ENCODE assay signal across 17 cellular contexts in the genomic region with DNA sequence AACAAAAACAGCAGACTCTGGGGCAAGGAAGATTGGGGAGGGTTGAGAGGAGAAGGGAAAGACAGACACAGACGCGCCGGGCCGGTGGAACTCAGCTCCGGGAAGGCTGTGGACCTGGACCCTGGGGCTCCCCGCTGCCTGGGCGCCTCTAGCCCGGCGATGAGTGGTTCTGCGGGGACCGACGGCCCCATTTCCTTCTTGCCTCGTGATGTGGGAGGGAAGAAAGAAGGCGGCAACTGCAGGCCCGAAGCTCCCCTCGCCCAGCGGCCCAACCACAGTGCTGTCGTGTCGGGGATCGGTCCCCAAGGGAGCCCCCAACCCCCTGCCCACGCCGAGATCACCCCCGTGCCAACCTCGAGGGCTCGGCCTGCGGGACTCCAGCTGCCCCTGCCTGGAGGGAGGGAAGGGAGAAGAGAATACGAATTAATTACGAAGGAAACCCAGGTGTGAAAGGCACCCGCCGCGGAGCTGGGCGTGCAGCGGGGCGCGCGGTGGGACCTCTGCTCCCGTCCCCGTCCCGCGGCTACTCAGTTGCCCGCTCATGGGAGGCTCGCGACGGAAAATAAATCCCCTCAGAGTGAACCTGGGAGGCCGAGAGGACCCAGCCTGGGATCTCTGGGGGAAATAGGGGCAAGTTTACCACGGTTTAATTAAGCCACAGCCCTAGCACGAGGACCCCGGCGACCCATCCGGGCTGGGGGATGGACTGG. TPM values are rescaled to one million over a fixed set of nuclear protein-coding genes. Genes with fewer than 3 reads are reported as not detected.
DNase-seq lines count a peak whose midpoint lies in the region; ATAC-seq and TF ChIP-seq lines count a peak whose summit lies in the region.
"Had no signal": no experiment of that assay in that cellular context is flagged by ENCODE, and none has a peak within 500 bp of the region (broad histone marks: within the 10 kb centered on the region; RNA-seq: fewer than 3 reads in every experiment).

No MANE protein-coding gene starts in this region.

- H3K4me1 ChIP-seq in ectodermal cell (ENCODE audit: control insufficient read depth, insufficient read depth, low read length) = peaks cover 3% of the 10 kb centered on the region

- H3K27me3 Mint-ChIP-seq in nephron (ENCODE audit: low read depth) = peaks cover 99% of the 10 kb centered on the region

- H3K27ac Mint-ChIP-seq in nephron = no peak overlapping the region
- H3K27ac Mint-ChIP-seq: CD8-positive, alpha-beta T cell; HFFc6 had no signal

- H3K36me3 Mint-ChIP-seq in nephron (ENCODE audit: low read depth) = no peaks in the 10 kb centered on the region
- H3K36me3 Mint-ChIP-seq: CD8-positive, alpha-beta T cell had no signal

- DNase-seq in ELF-1 (ENCODE audit: low read depth, low spot score) (peak; percentile 26), HL-60 (ENCODE audit: low read depth in 1 of 2, low spot score in 1 of 2) (no peak), epidermal melanocyte (ENCODE audit: insufficient read length, low spot score) (no peak)
- DNase-seq: CD8-positive, alpha-beta T cell; dermis blood vessel endothelial cell; HFFc6; NCI-H2081; nucleus accumbens; spleen; transverse colon had no signal

- no peak for TF ChIP-seq CTCF in HL-60 (IDR thresholded peaks at IDR 0.05; ENCODE audit: insufficient read depth, low read length)
- TF ChIP-seq CTCF in nephron (IDR thresholded peaks at IDR 0.05; ENCODE audit: unreplicated experiment in 3 of 3) = no peak

- 0 out of 2 replicates have a peak overlapping the region, but pooled peaks have one; percentile 2 for H3K4me3 ChIP-seq in HL-60 (replicated peaks; ENCODE audit: insufficient read depth, low read length)
- peak overlapping the region; percentile 24 for H3K4me3 ChIP-seq in ectodermal cell (ENCODE audit: insufficient read depth, low read depth, low read length)
- H3K4me3 ChIP-seq: left lung had no signal

- 4% methylated on average over 50 of the region's 50 CpGs for WGBS in ectodermal cell, 2 experiments

- H3K27ac ChIP-seq in HL-60 (replicated peaks) (no peak overlapping the region), ectodermal cell (ENCODE audit: insufficient read depth, low read depth, low read length, poor library complexity, severe bottlenecking) (no peak overlapping the region)
- H3K27ac ChIP-seq: KMS-11, left lung, spleen, transverse colon had no signal

- H3K27me3 ChIP-seq in HL-60 (ENCODE audit: insufficient read depth, poor library complexity, severe bottlenecking) (peaks cover 67% of the 10 kb centered on the region), ectodermal cell (ENCODE audit: control insufficient read depth, insufficient read depth, low read length, poor library complexity, severe bottlenecking) (peaks cover 97% of the 10 kb centered on the region)

- H3K9me3 Mint-ChIP-seq in nephron = peaks cover 6% of the 10 kb centered on the region
- H3K9me3 Mint-ChIP-seq: HFFc6 had no signal

- no peaks in the 10 kb centered on the region for H3K9me3 ChIP-seq in ectodermal cell (ENCODE audit: control insufficient read depth, low read length)
- H3K9me3 ChIP-seq: left lung, transverse colon had no signal

- no peak for ATAC-seq in GM18520 (IDR thresholded peaks at IDR 0.05; ENCODE audit: unreplicated experiment)
- ATAC-seq in HG02870 (IDR thresholded peaks at IDR 0.05; ENCODE audit: unreplicated experiment) = no peak
- ATAC-seq in HG02678 (IDR thresholded peaks at IDR 0.05; ENCODE audit: unreplicated experiment) = no peak
- ATAC-seq: CD8-positive, alpha-beta T cell; left lung had no signal

- peak overlapping the region in 2 of 3 experiments; percentile 37 to 56 for H3K4me3 Mint-ChIP-seq in nephron
- H3K4me3 Mint-ChIP-seq: CD8-positive, alpha-beta T cell; HFFc6 had no signal

- peaks cover 37% of the 10 kb centered on the region for H3K4me1 Mint-ChIP-seq in nephron

- H3K36me3 ChIP-seq in ectodermal cell (ENCODE audit: control insufficient read depth, insufficient read depth, low read length) = no peaks in the 10 kb centered on the region
- H3K36me3 ChIP-seq: left lung, spleen, transverse colon had no signal

RNA-seq across cellular contexts. Expression of gene FOXD3, which starts 7.4 kb away (rescaled TPM):
- 38.9 TPM for polyA plus RNA-seq in ectodermal cell (2013, experiment 1 of 4)
- 36.6 TPM for polyA plus RNA-seq in ectodermal cell (2013, experiment 2 of 4)
- 37.0 TPM for polyA plus RNA-seq in ectodermal cell (2013, experiment 3 of 4)
- polyA plus RNA-seq in ectodermal cell (2013, experiment 4 of 4) = 37.0 TPM

RNA-seq across cellular contexts. Expression of gene ALG6, which starts 37.7 kb away (rescaled TPM):
- 30.6 TPM for polyA plus RNA-seq in ectodermal cell (2013, experiment 1 of 4)
- 29.3 TPM for polyA plus RNA-seq in ectodermal cell (2013, experiment 2 of 4)
- 25.1 TPM for polyA plus RNA-seq in ectodermal cell (2013, experiment 3 of 4)
- 25.3 TPM for polyA plus RNA-seq in ectodermal cell (2013, experiment 4 of 4)
